ENCODE assay signal across 8 cellular contexts in genomic region chr15:55279746-55280351, GRCh38. TPM values are rescaled to one million over a fixed set of nuclear protein-coding genes. Genes with fewer than 3 reads are reported as not detected.
A peak's percentile ranks its signal among the peaks of the same experiment; 100 is the strongest.
DNase-seq lines count a peak whose midpoint lies in the region; ATAC-seq and TF ChIP-seq lines count a peak whose summit lies in the region.

No MANE protein-coding gene starts in this region.

- H3K27ac Mint-ChIP-seq in endothelial cell (ENCODE audit: unreplicated experiment), result no peak overlapping the region

- H3K9me3 ChIP-seq in stomach, result no peaks in the 10 kb centered on the region

- no peaks in the 10 kb centered on the region for H3K36me3 Mint-ChIP-seq in endothelial cell (ENCODE audit: low read depth, unreplicated experiment)

- H3K27me3 ChIP-seq in stomach, result no peaks in the 10 kb centered on the region

- H3K27me3 Mint-ChIP-seq in endothelial cell (ENCODE audit: unreplicated experiment), result no peaks in the 10 kb centered on the region

- TF ChIP-seq CTCF in stomach (IDR thresholded peaks at IDR 0.05) (no peak), endothelial cell (IDR thresholded peaks at IDR 0.05; ENCODE audit: unreplicated experiment) (no peak), coronary artery (IDR thresholded peaks at IDR 0.05) (no peak)

- no peak for TF ChIP-seq EP300 in stomach (IDR thresholded peaks at IDR 0.05)

- H3K4me3 ChIP-seq in stomach, result no peak overlapping the region
- no peak overlapping the region for H3K4me3 ChIP-seq in coronary artery

- 45 to 61% (median 53%) methylated on average over 4 of the region's 4 CpGs for WGBS in stomach, 5 donors

- H3K4me1 ChIP-seq in stomach, result peaks cover 43 to 93% (median 63%) of the 10 kb centered on the region in 4 donors

- no peaks in the 10 kb centered on the region for H3K9me3 Mint-ChIP-seq in endothelial cell (ENCODE audit: unreplicated experiment)

- intact Hi-C loops in stomach (cut with DNase I; ENCODE audit: low total_unique reads), result no loop called here

- TF ChIP-seq POLR2A in stomach (IDR thresholded peaks at IDR 0.05), result no peak

- DNase-seq in GM04503 (ENCODE audit: low read depth) (peak; percentile 54), LHCN-M2 (ENCODE audit: low read depth) (peak; percentile 96), activated T-cell treated with anti-CD3 and anti-CD28 coated beads for 24 hours (ENCODE audit: low read depth) (peak; percentile 50), hepatic stellate cell (ENCODE audit: low spot score) (peak; percentile 25), stomach (no peak), endothelial cell (ENCODE audit: low spot score) (no peak), coronary artery (ENCODE audit: low spot score) (no peak)

- H3K27ac ChIP-seq in stomach, result peak overlapping the region in 4 of 5 donors; percentile 48 to 95 (median 68)
- H3K27ac ChIP-seq in coronary artery, result no peak overlapping the region

- H3K36me3 ChIP-seq in stomach, result no peaks in the 10 kb centered on the region

- peak; percentile 79 for ATAC-seq in GM21786 (IDR thresholded peaks at IDR 0.05; ENCODE audit: unreplicated experiment)

- no peak overlapping the region for H3K4me3 Mint-ChIP-seq in endothelial cell (ENCODE audit: unreplicated experiment)

- peaks cover 21% of the 10 kb centered on the region for H3K4me1 Mint-ChIP-seq in endothelial cell (ENCODE audit: unreplicated experiment)

RNA-seq across cellular contexts. Expression of gene RAB27A, which starts 9.8 kb away (rescaled TPM):
- total RNA-seq in LHCN-M2 (2014; rRNA removed), result 4.0 and 5.6 TPM in 2 replicates
- 5.8 TPM for polyA plus RNA-seq in LHCN-M2 (2012)
- 10 to 100 TPM in 4 of 5 donors, 1 to 10 TPM in 1; 4.3 to 78.4 (median 56.7) TPM for total RNA-seq in stomach
- 100 to 1,000 TPM in 1 of 3 donors, 10 to 100 TPM in 2; 19.0 to 146 (median 59.5) TPM for polyA plus RNA-seq in stomach
- 19.4 TPM for total RNA-seq in endothelial cell (ENCODE audit: unreplicated experiment)

RNA-seq across cellular contexts. Expression of gene PIGBOS1, which starts 39.1 kb away (rescaled TPM):
- total RNA-seq in LHCN-M2 (2014; rRNA removed) (7.0 and 15.0 TPM in 2 replicates), stomach (10 to 100 TPM in 3 of 5 donors, 1 to 10 TPM in 2; 7.0 to 12.7 (median 11.2) TPM), endothelial cell (ENCODE audit: unreplicated experiment) (15.4 TPM)
- 8.0 TPM for polyA plus RNA-seq in LHCN-M2 (2012)
- polyA plus RNA-seq in stomach, result 10 to 100 TPM; 21.2 to 28.8 (median 23.8) TPM

RNA-seq across cellular contexts. Expression of gene PIGB, which starts 39.2 kb away (rescaled TPM):
- total RNA-seq in LHCN-M2 (2014; rRNA removed) (12.9 and 19.7 TPM in 2 replicates), stomach (10 to 100 TPM in 2 of 5 donors, 1 to 10 TPM in 2, under 1 TPM in 1; 0.58 to 21.2 (median 5.3) TPM), endothelial cell (ENCODE audit: unreplicated experiment) (12.7 TPM)
- polyA plus RNA-seq in LHCN-M2 (2012), result 7.7 TPM
- polyA plus RNA-seq in stomach, result 10 to 100 TPM in 1 of 3 donors, 1 to 10 TPM in 2; 6.3 to 12.8 (median 9.2) TPM

Comparison
In these comparisons a context has a peak if more than half of its experiments do, and no peak if none do; other contexts are left out.
1. DNase-seq: peak in GM04503 (single experiment), LHCN-M2 (single experiment), activated T-cell treated with anti-CD3 and anti-CD28 coated beads for 24 hours (single experiment) and hepatic stellate cell (single experiment); none in stomach (single experiment), endothelial cell (single experiment) and coronary artery (single experiment).
2. H3K27ac ChIP-seq: peak in stomach (4 of 5); none in coronary artery (0 of 2).